8 cellular contexts compared by ENCODE assay signal in the genomic region with DNA sequence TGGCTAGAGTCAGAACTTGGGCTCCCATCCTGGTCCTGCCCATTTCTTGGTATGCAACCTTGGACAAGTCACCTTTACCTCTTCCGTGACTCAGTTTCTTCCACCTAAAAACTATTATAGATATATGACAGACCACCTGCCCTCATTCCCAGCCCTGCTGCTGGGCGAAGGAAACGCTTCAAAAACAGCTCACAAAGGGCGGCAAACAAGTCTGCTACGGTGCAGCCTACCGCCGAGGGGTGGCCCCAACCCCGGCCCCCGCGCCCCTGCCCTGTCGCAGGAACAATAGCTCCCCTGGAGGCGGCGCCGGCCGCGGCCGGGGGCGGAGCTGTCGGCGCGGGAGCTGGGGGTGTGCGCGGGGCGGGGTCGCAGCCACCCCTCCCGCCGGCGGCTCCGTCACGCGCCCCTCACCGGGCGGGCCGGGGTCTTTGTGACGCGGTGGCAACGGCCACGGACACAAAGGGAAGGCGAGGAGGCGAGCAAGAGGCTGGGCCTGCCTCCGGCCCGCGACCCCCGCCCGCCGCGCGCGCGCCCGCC. TPM values are rescaled to one million over a fixed set of nuclear protein-coding genes. Genes with fewer than 3 reads are reported as not detected.
A peak's percentile ranks its signal among the peaks of the same experiment; 100 is the strongest.
DNase-seq lines count a peak whose midpoint lies in the region; ATAC-seq and TF ChIP-seq lines count a peak whose summit lies in the region.

TMEFF1 (plus strand) TSS at position 425 of the 537 bp plus-strand sequence. CDS start 396 bp downstream, outside the sequence.

- H3K36me3 ChIP-seq in HAP-1 (replicated peaks) (no peaks in the 10 kb centered on the region), endodermal cell (ENCODE audit: control insufficient read depth, insufficient read depth, low read length) (no peaks in the 10 kb centered on the region), mucosa of descending colon (ENCODE audit: low read depth) (no peaks in the 10 kb centered on the region), stomach smooth muscle (ENCODE audit: control insufficient read depth in 2 of 2, insufficient read depth in 2 of 2, low read length in 2 of 2) (no peaks in the 10 kb centered on the region)

- no peaks in the 10 kb centered on the region for H3K36me3 Mint-ChIP-seq in activated CD8-positive, alpha-beta T cell treated with anti-CD3 and anti-CD28 coated beads for 36 hours (ENCODE audit: low read depth)
- H3K36me3 Mint-ChIP-seq in endodermal cell (ENCODE audit: low read depth): peaks cover 12% of the 10 kb centered on the region

- no peaks in the 10 kb centered on the region for H3K9me3 ChIP-seq in HAP-1
- no peaks in the 10 kb centered on the region for H3K9me3 ChIP-seq in endodermal cell (ENCODE audit: control insufficient read depth, low read length)
- H3K9me3 ChIP-seq in mucosa of descending colon: no peaks in the 10 kb centered on the region
- no peaks in the 10 kb centered on the region for H3K9me3 ChIP-seq in stomach smooth muscle (ENCODE audit: control insufficient read depth in 2 of 2, low read length in 2 of 2)

- intact Hi-C loops in activated CD8-positive, alpha-beta T cell treated with anti-CD3 and anti-CD28 coated beads for 36 hours (cut with micrococcal nuclease): no loop called here
- intact Hi-C loops in mucosa of descending colon (cut with DNase I, micrococcal nuclease): no loop called here

- peaks cover 25% of the 10 kb centered on the region for H3K27me3 Mint-ChIP-seq in activated CD8-positive, alpha-beta T cell treated with anti-CD3 and anti-CD28 coated beads for 36 hours
- H3K27me3 Mint-ChIP-seq in endodermal cell (ENCODE audit: insufficient read depth): no peaks in the 10 kb centered on the region

- peak within 1 kb of the TSS; percentile 46 for H3K4me3 Mint-ChIP-seq in activated CD8-positive, alpha-beta T cell treated with anti-CD3 and anti-CD28 coated beads for 36 hours
- peak within 1 kb of the TSS; percentile 81 for H3K4me3 Mint-ChIP-seq in endodermal cell

- DNase-seq in EL: peak; percentile 51
- DNase-seq in HAP-1 (ENCODE audit: low spot score in 2 of 2): peak; percentile 51 to 85
- peak; percentile 17 for DNase-seq in NCI-H1694 treated with DMSO at 0.1 percent for 48 hours (lab: John Stamatoyannopoulos, UW)
- peak; percentile 73 for DNase-seq in activated CD8-positive, alpha-beta T cell treated with anti-CD3 and anti-CD28 coated beads for 36 hours
- DNase-seq in endodermal cell: peak; percentile 94
- DNase-seq in mucosa of descending colon: peak in 2 of 3 donors; percentile 21 to 41
- no peak for DNase-seq in SKM-1 treated with dmso at 0.1 percent for 144 hours (lab: John Stamatoyannopoulos, UW; ENCODE audit: unreplicated experiment)

- H3K27me3 ChIP-seq in HAP-1 (ENCODE audit: low read depth) (no peaks in the 10 kb centered on the region), endodermal cell (ENCODE audit: control insufficient read depth, insufficient read depth, low read length, poor library complexity, severe bottlenecking) (no peaks in the 10 kb centered on the region), stomach smooth muscle (ENCODE audit: control insufficient read depth in 1 of 2, insufficient read depth in 2 of 2, low read length in 2 of 2) (peaks cover 8% of the 10 kb centered on the region in 2 donors)

- H3K9ac ChIP-seq in endodermal cell (ENCODE audit: extremely low read depth, low read length, poor library complexity, severe bottlenecking): peak within 1 kb of the TSS; percentile 77
- no peak within 1 kb of the TSS for H3K9ac ChIP-seq in stomach smooth muscle (ENCODE audit: low read length in 2 of 2)

- H3K4me3 ChIP-seq in HAP-1 (peak within 1 kb of the TSS; percentile 87), endodermal cell (ENCODE audit: low read length) (peak within 1 kb of the TSS; percentile 98), mucosa of descending colon (no peak within 1 kb of the TSS), stomach smooth muscle (ENCODE audit: low read length in 2 of 2) (peak within 1 kb of the TSS; percentile 43 to 73)

- no peaks in the 10 kb centered on the region for H3K9me3 Mint-ChIP-seq in activated CD8-positive, alpha-beta T cell treated with anti-CD3 and anti-CD28 coated beads for 36 hours
- no peaks in the 10 kb centered on the region for H3K9me3 Mint-ChIP-seq in endodermal cell

- peaks cover 9% of the 10 kb centered on the region for H3K4me1 ChIP-seq in HAP-1
- H3K4me1 ChIP-seq in endodermal cell (ENCODE audit: control insufficient read depth, insufficient read depth, low read length): no peaks in the 10 kb centered on the region
- H3K4me1 ChIP-seq in mucosa of descending colon (ENCODE audit: low read depth): peaks cover 6% of the 10 kb centered on the region
- H3K4me1 ChIP-seq in stomach smooth muscle (ENCODE audit: control insufficient read depth, insufficient read depth, low read length): peaks cover 10% of the 10 kb centered on the region

- CTCF ChIA-PET in activated CD8-positive, alpha-beta T cell treated with anti-CD3 and anti-CD28 coated beads for 36 hours (lab: Charles Lee): interaction anchor here (0.7 to 1.5 kb wide), 4 partner anchors 32 to 149 kb away, joined by 3 to 5 read pairs (median 3); no protein-coding TSS in a partner anchor

- 0 to 1% methylated on average over 9 to 51 of the region's 51 CpGs for WGBS in endodermal cell (ENCODE audit: insufficient coverage in 1 of 2, insufficient read length in 1 of 2), 2 experiments

- ATAC-seq in activated CD8-positive, alpha-beta T cell treated with anti-CD3 and anti-CD28 coated beads for 36 hours: peak; percentile 88
- peak; percentile 50 for ATAC-seq in mucosa of descending colon

- in situ Hi-C loops in HAP-1 (cut with MboI; ENCODE audit: low sequenced_read_pairs): no loop called here

- H3K27ac Mint-ChIP-seq in activated CD8-positive, alpha-beta T cell treated with anti-CD3 and anti-CD28 coated beads for 36 hours: no peak within 1 kb of the TSS
- peak within 1 kb of the TSS; percentile 77 for H3K27ac Mint-ChIP-seq in endodermal cell

- peaks cover 3% of the 10 kb centered on the region for H3K4me1 Mint-ChIP-seq in activated CD8-positive, alpha-beta T cell treated with anti-CD3 and anti-CD28 coated beads for 36 hours (ENCODE audit: low read depth)
- H3K4me1 Mint-ChIP-seq in endodermal cell: peaks cover 31% of the 10 kb centered on the region

- peak within 1 kb of the TSS; percentile 92 for H3K27ac ChIP-seq in endodermal cell (ENCODE audit: low read depth, low read length)
- H3K27ac ChIP-seq in stomach smooth muscle (ENCODE audit: low read length): no peak within 1 kb of the TSS

- no peak for TF ChIP-seq CTCF in activated CD8-positive, alpha-beta T cell treated with anti-CD3 and anti-CD28 coated beads for 36 hours (IDR thresholded peaks at IDR 0.05)
- TF ChIP-seq CTCF in endodermal cell (conservative IDR thresholded peaks at IDR 0.05): peak; percentile 59
- no peak for TF ChIP-seq CTCF in mucosa of descending colon (IDR thresholded peaks at IDR 0.05)

- POLR2A ChIA-PET in activated CD8-positive, alpha-beta T cell treated with anti-CD3 and anti-CD28 coated beads for 36 hours (lab: Charles Lee): interaction anchor here (0.5 kb wide), 1 partner anchor 42 kb away, joined by 3 read pairs; no protein-coding TSS in a partner anchor

RNA-seq across cellular contexts. Expression of gene TMEFF1, which starts in this region (rescaled TPM):
- total RNA-seq in activated CD8-positive, alpha-beta T cell treated with anti-CD3 and anti-CD28 coated beads for 36 hours: under 1 TPM; 0.68 to 0.78 TPM
- 100 to 1,000 TPM in 1 of 2 donors, 10 to 100 TPM in 1; 67.5 to 111 TPM for total RNA-seq in endodermal cell
- 72.7 TPM for polyA plus RNA-seq in endodermal cell (2013, experiment 1 of 2)
- polyA plus RNA-seq in endodermal cell (2013, experiment 2 of 2): 62.6 TPM
- under 1 TPM in 2 of 3 donors, not detected in 1; 0.38 to 0.98 TPM for total RNA-seq in mucosa of descending colon

Comparison
In these comparisons a context has a peak if more than half of its experiments do, and no peak if none do; other contexts are left out.
1. RNA of gene TMEFF1 (total RNA-seq): 67.5 to 111 TPM in endodermal cell; 0.68 to 0.78 TPM in activated CD8-positive, alpha-beta T cell treated with anti-CD3 and anti-CD28 coated beads for 36 hours and 0.38 to 0.98 TPM in mucosa of descending colon; every median in the first group is over 10 times any median in the second.
2. Peak in DNase-seq and ATAC-seq in activated CD8-positive, alpha-beta T cell treated with anti-CD3 and anti-CD28 coated beads for 36 hours; RNA of the gene not detected or under 1 TPM.
3. Peak in DNase-seq and ATAC-seq in mucosa of descending colon; RNA of the gene not detected or under 1 TPM.